In the genomic region with DNA sequence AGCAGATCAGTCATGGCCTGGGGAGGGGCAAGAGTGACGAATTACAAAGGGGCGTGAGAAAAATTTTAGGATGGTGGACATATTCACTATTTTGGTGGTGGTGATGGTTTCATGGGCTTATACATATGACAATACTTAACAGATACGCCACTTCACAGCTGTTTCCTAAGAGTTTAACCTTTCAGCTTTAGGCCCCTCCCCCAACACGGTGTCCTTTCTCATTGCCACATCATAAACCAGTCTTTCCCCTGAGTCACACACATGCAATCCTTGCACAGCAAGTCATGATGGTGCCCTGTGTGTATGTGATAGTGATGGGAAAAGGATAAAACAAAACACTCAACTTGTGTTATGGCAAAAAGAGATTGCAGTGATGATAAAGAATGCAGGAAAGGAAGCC, we compare ENCODE assay signal across 11 cellular contexts. TPM values are rescaled to one million over a fixed set of nuclear protein-coding genes. Genes with fewer than 3 reads are reported as not detected.
DNase-seq lines count a peak whose midpoint lies in the region; ATAC-seq, FAIRE-seq and TF ChIP-seq lines count a peak whose summit lies in the region.
"Had no signal": no experiment of that assay in that cellular context is flagged by ENCODE, and none has a peak within 500 bp of the region (broad histone marks: within the 10 kb centered on the region; RNA-seq: fewer than 3 reads in every experiment).

No MANE protein-coding gene starts in this region.

- no peak overlapping the region for H3K4me3 Mint-ChIP-seq in naive thymus-derived CD4-positive, alpha-beta T cell
- H3K4me3 Mint-ChIP-seq: activated CD8-positive, alpha-beta memory T cell treated with anti-CD3 and anti-CD28 coated beads, Interleukin-2, amount 10 ng/mL, durations not matched to agents 7 days and 5 days had no signal

- H3K27me3 Mint-ChIP-seq in naive thymus-derived CD4-positive, alpha-beta T cell: peaks cover 0 to 16% (median 0%) of the 10 kb centered on the region in 5 donors

- intact Hi-C loops in naive thymus-derived CD4-positive, alpha-beta T cell (cut with micrococcal nuclease): no loop called here

- no peak for TF ChIP-seq CTCF in bronchial epithelial cell (IDR thresholded peaks at IDR 0.05; ENCODE audit: insufficient read depth, low read length, severe bottlenecking)

- CTCF ChIA-PET in naive thymus-derived CD4-positive, alpha-beta T cell (lab: Charles Lee): no interaction called here

- no peak overlapping the region for H3K27ac Mint-ChIP-seq in naive thymus-derived CD4-positive, alpha-beta T cell
- H3K27ac Mint-ChIP-seq: activated CD8-positive, alpha-beta memory T cell treated with anti-CD3 and anti-CD28 coated beads, Interleukin-2, amount 10 ng/mL, durations not matched to agents 7 days and 5 days had no signal

- no peak overlapping the region for H3K27ac ChIP-seq in naive thymus-derived CD4-positive, alpha-beta T cell (ENCODE audit: low read depth, low read length)

- no peaks in the 10 kb centered on the region for H3K9me3 ChIP-seq in naive thymus-derived CD4-positive, alpha-beta T cell (ENCODE audit: control insufficient read depth in 2 of 3, low read length in 3 of 3)

- no peaks in the 10 kb centered on the region for H3K4me1 ChIP-seq in naive thymus-derived CD4-positive, alpha-beta T cell (ENCODE audit: control insufficient read depth in 2 of 2, insufficient read depth in 2 of 2, low read length in 2 of 2)

- ATAC-seq in naive thymus-derived CD4-positive, alpha-beta T cell: peak; percentile 74
- ATAC-seq in HG03469 (IDR thresholded peaks at IDR 0.05; ENCODE audit: unreplicated experiment): no peak
- ATAC-seq in GM19351 (IDR thresholded peaks at IDR 0.05; ENCODE audit: unreplicated experiment): no peak
- ATAC-seq: activated CD8-positive, alpha-beta memory T cell treated with anti-CD3 and anti-CD28 coated beads, Interleukin-2, amount 10 ng/mL, durations not matched to agents 7 days and 5 days; sciatic nerve had no signal

- no peaks in the 10 kb centered on the region for H3K27me3 ChIP-seq in bronchial epithelial cell (ENCODE audit: control insufficient read depth, insufficient read depth, low read length)
- no peaks in the 10 kb centered on the region for H3K27me3 ChIP-seq in naive thymus-derived CD4-positive, alpha-beta T cell (ENCODE audit: control insufficient read depth in 2 of 2, insufficient read depth in 2 of 2, low read length in 2 of 2)

- peaks cover 0 to 12% (median 10%) of the 10 kb centered on the region in 11 donors for H3K9me3 Mint-ChIP-seq in naive thymus-derived CD4-positive, alpha-beta T cell

- H3K4me1 Mint-ChIP-seq in naive thymus-derived CD4-positive, alpha-beta T cell: peaks cover 0 to 7% (median 0%) of the 10 kb centered on the region in 7 donors

- no peaks in the 10 kb centered on the region for H3K36me3 ChIP-seq in bronchial epithelial cell (ENCODE audit: control insufficient read depth, insufficient read depth, low read length)
- H3K36me3 ChIP-seq in naive thymus-derived CD4-positive, alpha-beta T cell (ENCODE audit: control insufficient read depth in 2 of 3, insufficient read depth in 3 of 3, low read length in 3 of 3): no peaks in the 10 kb centered on the region

- peak; percentile 94 for FAIRE-seq in bronchial epithelial cell (lab: Jason Lieb, UNC)

- H3K36me3 Mint-ChIP-seq in naive thymus-derived CD4-positive, alpha-beta T cell: peaks cover 0 to 14% (median 5%) of the 10 kb centered on the region in 5 donors

- no peak overlapping the region for H3K4me3 ChIP-seq in bronchial epithelial cell (ENCODE audit: low read depth, low read length)
- no peak overlapping the region for H3K4me3 ChIP-seq in naive thymus-derived CD4-positive, alpha-beta T cell (ENCODE audit: low read length)

- POLR2A ChIA-PET in naive thymus-derived CD4-positive, alpha-beta T cell (lab: Charles Lee): no interaction called here

- peak; percentile 25 for DNase-seq in CD1c-positive myeloid dendritic cell (ENCODE audit: extremely low spot score)
- peak; percentile 95 for DNase-seq in LHCN-M2 (ENCODE audit: low read depth)
- DNase-seq in bronchial epithelial cell (ENCODE audit: low read depth): peak; percentile 95
- DNase-seq in naive thymus-derived CD4-positive, alpha-beta T cell: no peak
- no peak for DNase-seq in NCI-H774 (lab: John Stamatoyannopoulos, UW)
- DNase-seq in putamen (ENCODE audit: low spot score): no peak
- DNase-seq: activated CD8-positive, alpha-beta memory T cell treated with anti-CD3 and anti-CD28 coated beads, Interleukin-2, amount 10 ng/mL, durations not matched to agents 7 days and 5 days; NCI-H2171 had no signal

RNA-seq across cellular contexts. Expression of gene IL1R1, which starts 47.6 kb away (rescaled TPM):
- total RNA-seq in LHCN-M2 (2014; rRNA removed) (39.0 and 42.7 TPM in 2 replicates), bronchial epithelial cell (1.6 and 3.1 TPM in 2 replicates)
- polyA plus RNA-seq in LHCN-M2 (2012): 7.7 TPM
- total RNA-seq in naive thymus-derived CD4-positive, alpha-beta T cell: 1 to 10 TPM in 1 of 5 experiments, under 1 TPM in 4; 0.17 to 1.5 (median 0.54) TPM
- not detected for polyA plus RNA-seq in naive thymus-derived CD4-positive, alpha-beta T cell

Comparison
In these comparisons a context has a peak if more than half of its experiments do, and no peak if none do; other contexts are left out.
1. DNase-seq: peak in CD1c-positive myeloid dendritic cell (single experiment), LHCN-M2 (single experiment) and bronchial epithelial cell (single experiment); none in naive thymus-derived CD4-positive, alpha-beta T cell (0 of 9), NCI-H774 (single experiment) and putamen (single experiment).